Comparison of ENCODE assay signal across 8 cellular contexts in genomic region chr19:18292460-18292809, GRCh38. TPM values are rescaled to one million over a fixed set of nuclear protein-coding genes. Genes with fewer than 3 reads are reported as not detected.
DNase-seq lines count a peak whose midpoint lies in the region; ATAC-seq and TF ChIP-seq lines count a peak whose summit lies in the region.

No MANE protein-coding gene starts in this region.

- POLR2A ChIA-PET in PC-9 (lab: Charles Lee; ENCODE audit: unreplicated experiment): interaction anchor here (0.6 to 1.6 kb wide), 6 partner anchors 9 to 39 kb away, joined by 8 to 36 read pairs (median 30); partner anchors contain the start of gene JUND

- no peaks in the 10 kb centered on the region for H3K79me2 ChIP-seq in PC-9 (ENCODE audit: low read depth)

- peak overlapping the region; percentile 91 for H2AFZ ChIP-seq in PC-9
- peak overlapping the region; percentile 89 for H2AFZ ChIP-seq in neuronal stem cell (ENCODE audit: low read length)

- H4K91ac ChIP-seq in neuronal stem cell (ENCODE audit: low read depth, low read length, poor library complexity): no peak overlapping the region

- H3K23ac ChIP-seq in neuronal stem cell (ENCODE audit: low read depth, low read length, poor library complexity): peak overlapping the region; percentile 32

- TF ChIP-seq CTCF in PC-9 (conservative IDR thresholded peaks at IDR 0.05): no peak

- H2AK5ac ChIP-seq in neuronal stem cell (ENCODE audit: low read depth, low read length): peak overlapping the region; percentile 72

- no peak for ATAC-seq in HG03108 (IDR thresholded peaks at IDR 0.05; ENCODE audit: unreplicated experiment)

- peak overlapping the region; percentile 62 for H3K4me3 ChIP-seq in PC-9
- no peak overlapping the region for H3K4me3 ChIP-seq in endocrine pancreas (ENCODE audit: control insufficient read depth, insufficient read depth, low read length)
- H3K4me3 ChIP-seq in neuronal stem cell (ENCODE audit: low read length in 2 of 2): peak overlapping the region; percentile 82 to 85

- no TSS peak for BruUV-seq in PC-9 (replicated peaks; lab: Mats Ljungman, UMichigan)

- no peak overlapping the region for H2BK12ac ChIP-seq in neuronal stem cell (ENCODE audit: low read length)

- H3K4me1 ChIP-seq in PC-9 (replicated peaks; ENCODE audit: insufficient read depth) (peaks cover 13% of the 10 kb centered on the region), endocrine pancreas (ENCODE audit: control insufficient read depth, insufficient read depth, low read length) (no peaks in the 10 kb centered on the region), neuronal stem cell (ENCODE audit: control insufficient read depth in 2 of 2, insufficient read depth in 1 of 2, low read depth in 1 of 2, low read length in 2 of 2) (peaks cover 28 to 32% of the 10 kb centered on the region in 2 donors)

- H3K4ac ChIP-seq in neuronal stem cell (ENCODE audit: low read length): no peak overlapping the region

- peak overlapping the region; percentile 58 for H3K27ac ChIP-seq in PC-9
- peak overlapping the region; percentile 92 for H3K27ac ChIP-seq in neuronal stem cell (replicated peaks; ENCODE audit: low read length)

- peaks cover 42% of the 10 kb centered on the region for H3F3A ChIP-seq in PC-9 (ENCODE audit: insufficient read depth, low read depth)

- no peak overlapping the region for H4K8ac ChIP-seq in neuronal stem cell (ENCODE audit: low read depth, low read length)

- H3K4me2 ChIP-seq in PC-9 (peak overlapping the region; percentile 91), neuronal stem cell (ENCODE audit: insufficient read depth, low read length, poor library complexity, severe bottlenecking) (peak overlapping the region; percentile 90)

- H3K27me3 ChIP-seq in PC-9 (ENCODE audit: insufficient read depth, low read depth) (no peaks in the 10 kb centered on the region), endocrine pancreas (ENCODE audit: control insufficient read depth, insufficient read depth, low read length) (no peaks in the 10 kb centered on the region), neuronal stem cell (ENCODE audit: control insufficient read depth in 3 of 3, insufficient read depth in 3 of 3, low read depth in 1 of 3, low read length in 3 of 3) (peaks cover 0 to 2% (median 0%) of the 10 kb centered on the region in 3 experiments)

- peak overlapping the region; percentile 99 for H2BK5ac ChIP-seq in neuronal stem cell (ENCODE audit: low read length)

- no peaks in the 10 kb centered on the region for H4K20me1 ChIP-seq in PC-9 (ENCODE audit: insufficient read depth)

- peak overlapping the region; percentile 99 for H3K18ac ChIP-seq in neuronal stem cell (ENCODE audit: low read length)

- H2BK120ac ChIP-seq in neuronal stem cell (ENCODE audit: low read depth, low read length): peak overlapping the region; percentile 93

- peak overlapping the region; percentile 76 for H3K9ac ChIP-seq in endocrine pancreas (ENCODE audit: control insufficient read depth, insufficient read depth, low read length)
- H3K9ac ChIP-seq in neuronal stem cell (ENCODE audit: low read depth, low read length, poor library complexity): peak overlapping the region; percentile 80

- no peaks in the 10 kb centered on the region for H3K9me2 ChIP-seq in PC-9 (ENCODE audit: insufficient read depth)

- intact Hi-C loops in PC-9 (cut with micrococcal nuclease; ENCODE audit: unreplicated experiment): loop anchor here (1.0 kb wide), 1 partner anchor 10 kb away; no protein-coding TSS in a partner anchor

- peak overlapping the region; percentile 53 for H2BK15ac ChIP-seq in neuronal stem cell (ENCODE audit: low read length)

- H3K14ac ChIP-seq in neuronal stem cell (ENCODE audit: low read length): peak overlapping the region; percentile 32

- no peaks in the 10 kb centered on the region for H3K9me3 ChIP-seq in PC-9 (ENCODE audit: insufficient read depth, low read depth)
- no peaks in the 10 kb centered on the region for H3K9me3 ChIP-seq in endocrine pancreas (ENCODE audit: control insufficient read depth, low read length)
- H3K9me3 ChIP-seq in neuronal stem cell (replicated peaks in 1 of 2; ENCODE audit: control insufficient read depth in 2 of 2, insufficient read depth in 1 of 2, low read depth in 1 of 2, low read length in 2 of 2): no peaks in the 10 kb centered on the region

- DNase-seq in NCI-H510A treated with DMSO at 0.1 percent for 48 hours (lab: John Stamatoyannopoulos, UW) (peak; percentile 48), NCI-H510A (lab: John Stamatoyannopoulos, UW) (no peak), PC-9 (peak; percentile 20 to 51), neuronal stem cell (ENCODE audit: low spot score) (no peak), DMS79 treated with DMSO at 0.1 percent for 48 hours (lab: John Stamatoyannopoulos, UW) (no peak)
- no peak for DNase-seq in stimulated activated CD4-positive, alpha-beta T cell treated with anti-CD3 and anti-CD28 coated beads, Interleukin-4, amount 100 ng/mL, for 24 hours

- H3K79me1 ChIP-seq in neuronal stem cell (ENCODE audit: low read depth, low read length): no peaks in the 10 kb centered on the region

- no CpG with 5 or more reads among the region's 20 CpGs for WGBS in neuronal stem cell (ENCODE audit: extremely low coverage in 2 of 2, insufficient read length in 2 of 2, insufficient replicate concordance in 1 of 2), 2 donors

- H3K36me3 ChIP-seq in PC-9 (ENCODE audit: low read depth) (no peaks in the 10 kb centered on the region), endocrine pancreas (ENCODE audit: control insufficient read depth, insufficient read depth, low read length) (no peaks in the 10 kb centered on the region), neuronal stem cell (replicated peaks in 1 of 2; ENCODE audit: control insufficient read depth in 2 of 2, insufficient read depth in 2 of 2, low read length in 2 of 2) (no peaks in the 10 kb centered on the region)

- CTCF ChIA-PET in PC-9 (lab: Charles Lee): interaction anchor here (0.7 to 1.3 kb wide), 3 partner anchors 13 to 36 kb away, joined by 3 to 12 read pairs (median 4); no protein-coding TSS in a partner anchor

RNA-seq across cellular contexts. Expression of gene JUND, which starts 11.0 kb away (rescaled TPM):
- total RNA-seq in PC-9 (2021): 115 and 150 TPM in 2 replicates
- 126 TPM for polyA plus RNA-seq in neuronal stem cell (2013, experiment 1 of 2)
- polyA plus RNA-seq in neuronal stem cell (2013, experiment 2 of 2): 119 TPM

RNA-seq across cellular contexts. Expression of gene IQCN, which starts 18.2 kb away (rescaled TPM):
- 5.6 and 7.3 TPM in 2 replicates for total RNA-seq in PC-9 (2021)
- 0.81 TPM for polyA plus RNA-seq in neuronal stem cell (2013, experiment 1 of 2)
- polyA plus RNA-seq in neuronal stem cell (2013, experiment 2 of 2): 1.1 TPM

RNA-seq across cellular contexts. Expression of gene LSM4, which starts 30.4 kb away (rescaled TPM):
- 291 and 323 TPM in 2 replicates for total RNA-seq in PC-9 (2021)
- polyA plus RNA-seq in neuronal stem cell (2013, experiment 1 of 2): 355 TPM
- polyA plus RNA-seq in neuronal stem cell (2013, experiment 2 of 2): 349 TPM

RNA-seq across cellular contexts. Expression of gene PGPEP1, which starts 48.0 kb away (rescaled TPM):
- total RNA-seq in PC-9 (2021): 42.0 and 53.6 TPM in 2 replicates
- polyA plus RNA-seq in neuronal stem cell (2013, experiment 1 of 2): 10.5 TPM
- polyA plus RNA-seq in neuronal stem cell (2013, experiment 2 of 2): 10.8 TPM

Comparison
In these comparisons a context has a peak if more than half of its experiments do, and no peak if none do; other contexts are left out.
1. DNase-seq: peak in NCI-H510A treated with DMSO at 0.1 percent for 48 hours (single experiment) and PC-9 (2 of 2); none in NCI-H510A (single experiment), neuronal stem cell (single experiment), DMS79 treated with DMSO at 0.1 percent for 48 hours (single experiment) and stimulated activated CD4-positive, alpha-beta T cell treated with anti-CD3 and anti-CD28 coated beads, Interleukin-4, amount 100 ng/mL, for 24 hours (single experiment).